16 cellular contexts compared by ENCODE assay signal in genomic region chr3:8442993-8443670, GRCh38. TPM values are rescaled to one million over a fixed set of nuclear protein-coding genes. Genes with fewer than 3 reads are reported as not detected.
A peak's percentile ranks its signal among the peaks of the same experiment; 100 is the strongest.
DNase-seq lines count a peak whose midpoint lies in the region; ATAC-seq, FAIRE-seq and TF ChIP-seq lines count a peak whose summit lies in the region.
"Had no signal": no experiment of that assay in that cellular context is flagged by ENCODE, and none has a peak within 500 bp of the region (broad histone marks: within the 10 kb centered on the region; RNA-seq: fewer than 3 reads in every experiment).

No MANE protein-coding gene starts in this region.

- H3K27ac ChIP-seq in astrocyte (ENCODE audit: low read depth, low read length): peak overlapping the region; percentile 97
- peak overlapping the region; percentile 94 for H3K27ac ChIP-seq in hepatocyte

- H3K27me3 ChIP-seq in astrocyte (ENCODE audit: insufficient read depth, low read length) (no peaks in the 10 kb centered on the region), hepatocyte (no peaks in the 10 kb centered on the region), skeletal muscle satellite cell (ENCODE audit: control insufficient read depth, insufficient read depth, low read length) (no peaks in the 10 kb centered on the region)
- H3K27me3 ChIP-seq: suprapubic skin had no signal

- H3K36me3 ChIP-seq in astrocyte (ENCODE audit: insufficient read depth, low read length) (no peaks in the 10 kb centered on the region), hepatocyte (replicated peaks; ENCODE audit: insufficient read depth, low read depth) (no peaks in the 10 kb centered on the region), skeletal muscle satellite cell (ENCODE audit: insufficient read depth, low read length) (no peaks in the 10 kb centered on the region)
- H3K36me3 ChIP-seq: suprapubic skin had no signal

- no peak overlapping the region for H3K4me3 ChIP-seq in astrocyte (ENCODE audit: insufficient read depth, low read depth, low read length)
- no peak overlapping the region for H3K4me3 ChIP-seq in hepatocyte
- no peak overlapping the region for H3K4me3 ChIP-seq in skeletal muscle satellite cell (ENCODE audit: low read length)
- H3K4me3 ChIP-seq: suprapubic skin had no signal

- H2AFZ ChIP-seq in astrocyte (ENCODE audit: low read depth, low read length) (peak overlapping the region; percentile 3), hepatocyte (no peak overlapping the region)

- WGBS in hepatocyte (ENCODE audit: low lambda C conversion rate, missing lambda C conversion rate): 66% methylated on average over 5 of the region's 5 CpGs

- H3K9ac ChIP-seq in astrocyte (ENCODE audit: low read length) (peak overlapping the region; percentile 90), skeletal muscle satellite cell (ENCODE audit: low read depth, low read length) (peak overlapping the region; percentile 83)

- no peak overlapping the region for H3K4me3 Mint-ChIP-seq in astrocyte (ENCODE audit: unreplicated experiment)
- H3K4me3 Mint-ChIP-seq: activated CD8-positive, alpha-beta T cell treated with anti-CD3 and anti-CD28 coated beads for 36 hours; CD4-positive, alpha-beta memory T cell had no signal

- H3K4me1 ChIP-seq in astrocyte (ENCODE audit: insufficient read depth, low read length) (peaks cover 40% of the 10 kb centered on the region), hepatocyte (ENCODE audit: insufficient read depth) (peaks cover 33% of the 10 kb centered on the region), skeletal muscle satellite cell (ENCODE audit: control insufficient read depth, insufficient read depth, low read length) (peaks cover 45% of the 10 kb centered on the region)

- no peaks in the 10 kb centered on the region for H3K9me3 ChIP-seq in astrocyte (ENCODE audit: insufficient read depth, low read depth, low read length)
- no peaks in the 10 kb centered on the region for H3K9me3 ChIP-seq in hepatocyte (ENCODE audit: low read depth)
- no peaks in the 10 kb centered on the region for H3K9me3 ChIP-seq in skeletal muscle satellite cell (replicated peaks; ENCODE audit: low read length)
- H3K9me3 ChIP-seq: suprapubic skin had no signal

- peaks cover 29% of the 10 kb centered on the region for H3K4me1 Mint-ChIP-seq in astrocyte (ENCODE audit: low read depth, unreplicated experiment)

- FAIRE-seq in astrocyte (lab: Jason Lieb, UNC): no peak
- FAIRE-seq: H54 had no signal

- peaks cover 3% of the 10 kb centered on the region for H3K36me3 Mint-ChIP-seq in astrocyte (ENCODE audit: low read depth, unreplicated experiment)
- H3K36me3 Mint-ChIP-seq: CD4-positive, alpha-beta memory T cell had no signal

- no peaks in the 10 kb centered on the region for H3K9me2 ChIP-seq in hepatocyte (replicated peaks; ENCODE audit: insufficient read depth)

- no peak for ATAC-seq in HG03378 (IDR thresholded peaks at IDR 0.05; ENCODE audit: unreplicated experiment)
- no peak for ATAC-seq in HG03439 (IDR thresholded peaks at IDR 0.05; ENCODE audit: unreplicated experiment)
- ATAC-seq: activated CD8-positive, alpha-beta T cell treated with anti-CD3 and anti-CD28 coated beads for 36 hours; esophagus mucosa had no signal

- H3K4me2 ChIP-seq in astrocyte (ENCODE audit: low read length) (peak overlapping the region; percentile 31), hepatocyte (peak overlapping the region; percentile 65), skeletal muscle satellite cell (ENCODE audit: low read length) (no peak overlapping the region)

- H3K27me3 Mint-ChIP-seq in astrocyte (ENCODE audit: low read depth, unreplicated experiment): no peaks in the 10 kb centered on the region

- H3K79me2 ChIP-seq in astrocyte (ENCODE audit: insufficient read depth, low read length) (no peaks in the 10 kb centered on the region), hepatocyte (no peaks in the 10 kb centered on the region)

- no peak overlapping the region for H3K27ac Mint-ChIP-seq in astrocyte (ENCODE audit: unreplicated experiment)
- H3K27ac Mint-ChIP-seq: activated CD8-positive, alpha-beta T cell treated with anti-CD3 and anti-CD28 coated beads for 36 hours; CD4-positive, alpha-beta memory T cell had no signal

- peak; percentile 13 for DNase-seq in NCI-H774 (lab: John Stamatoyannopoulos, UW)
- DNase-seq in astrocyte (ENCODE audit: low read depth): peak; percentile 34
- no peak for DNase-seq in hepatocyte (ENCODE audit: low spot score)
- DNase-seq in activated T-cell treated with anti-CD3 and anti-CD28 coated beads, Interleukin-2, amount 50 U/mL, for 1 hour: no peak
- DNase-seq in NCI-H1105 treated with DMSO at 0.1 percent for 48 hours (lab: John Stamatoyannopoulos, UW): no peak
- DNase-seq: activated CD8-positive, alpha-beta T cell treated with anti-CD3 and anti-CD28 coated beads for 36 hours; CD4-positive, alpha-beta memory T cell; MV-4-11; NCI-H345; T-helper 2 cell had no signal

- H4K20me1 ChIP-seq in astrocyte (ENCODE audit: insufficient read depth, low read length): no peaks in the 10 kb centered on the region
- H4K20me1 ChIP-seq in hepatocyte (ENCODE audit: insufficient read depth, poor library complexity, severe bottlenecking): no peaks in the 10 kb centered on the region

- peaks cover 3% of the 10 kb centered on the region for H3K9me3 Mint-ChIP-seq in astrocyte (ENCODE audit: unreplicated experiment)
- H3K9me3 Mint-ChIP-seq: activated CD8-positive, alpha-beta T cell treated with anti-CD3 and anti-CD28 coated beads for 36 hours had no signal

- TF ChIP-seq CTCF in astrocyte (IDR thresholded peaks at IDR 0.05; ENCODE audit: insufficient read depth, low read depth, low read length) (no peak), hepatocyte (IDR thresholded peaks at IDR 0.05; ENCODE audit: poor library complexity) (no peak)

RNA-seq across cellular contexts. Expression of gene LMCD1, which starts 58.5 kb away (rescaled TPM):
- total RNA-seq in astrocyte (374 and 437 TPM in 2 replicates), hepatocyte (185 and 195 TPM in 2 replicates)
- polyA plus RNA-seq in hepatocyte: 325 and 347 TPM in 2 replicates
- total RNA-seq in skeletal muscle satellite cell (2012; rRNA removed): 17.5 and 29.5 TPM in 2 replicates

Comparison
In these comparisons a context has a peak if more than half of its experiments do, and no peak if none do; other contexts are left out.
1. DNase-seq: peak in NCI-H774 (single experiment) and astrocyte (single experiment); none in hepatocyte (single experiment), activated T-cell treated with anti-CD3 and anti-CD28 coated beads, Interleukin-2, amount 50 U/mL, for 1 hour (single experiment) and NCI-H1105 treated with DMSO at 0.1 percent for 48 hours (single experiment).